ENCODE assay signal across 8 cellular contexts in the genomic region with DNA sequence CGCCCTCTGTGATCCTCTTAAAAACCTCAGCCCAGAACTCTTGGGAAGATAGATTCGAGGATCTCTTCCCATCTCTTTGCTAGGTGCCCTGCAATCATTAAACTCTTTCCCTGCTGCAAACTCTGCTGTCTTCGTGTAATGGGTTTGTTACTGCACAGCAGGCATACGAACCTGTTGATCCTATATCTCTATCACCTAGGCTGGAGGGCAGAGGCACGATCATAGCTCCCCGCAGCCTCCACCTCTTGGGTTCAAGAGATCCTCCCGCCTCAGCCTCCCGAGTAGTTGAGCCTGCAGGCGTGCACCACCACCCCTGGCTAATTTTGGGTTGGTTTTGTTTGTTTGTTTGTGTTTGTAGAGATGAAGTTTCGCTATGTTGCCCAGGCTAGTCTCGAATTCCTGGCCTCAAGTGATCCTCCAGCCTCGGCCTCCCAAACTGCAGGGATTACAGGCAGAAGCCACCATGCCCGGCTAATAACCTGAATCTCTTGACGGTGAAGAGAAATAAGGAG. TPM values are rescaled to one million over a fixed set of nuclear protein-coding genes. Genes with fewer than 3 reads are reported as not detected.
DNase-seq lines count a peak whose midpoint lies in the region; ATAC-seq and TF ChIP-seq lines count a peak whose summit lies in the region.

No MANE protein-coding gene starts in this region.

- DNase-seq in BJ (ENCODE audit: low read depth), result no peak
- DNase-seq in nephron progenitor cell, result no peak
- no peak for DNase-seq in SKM-1 (lab: John Stamatoyannopoulos, UW; ENCODE audit: unreplicated experiment)
- DNase-seq in AG08396 (ENCODE audit: low spot score), result no peak

- peak overlapping the region; percentile 72 for H3K9ac ChIP-seq in Loucy (ENCODE audit: low read depth, low read length, poor library complexity, severe bottlenecking)
- H3K9ac ChIP-seq in duodenal mucosa (ENCODE audit: low read depth in 1 of 2, low read length in 2 of 2), result peak overlapping the region; percentile 62 to 73

- CTCF ChIA-PET in BJ (lab: Yijun Ruan, JAX), result interaction anchor here (0.8 to 2.8 kb wide), 6 partner anchors 9 to 26 kb away, joined by 3 to 7 read pairs (median 4); no protein-coding TSS in a partner anchor

- peaks cover 8% of the 10 kb centered on the region for H3K4me1 Mint-ChIP-seq in nephron progenitor cell

- TF ChIP-seq CTCF in BJ (IDR thresholded peaks at IDR 0.05; ENCODE audit: insufficient read depth, low read depth, low read length) (no peak), Loucy (conservative IDR thresholded peaks at IDR 0.05; ENCODE audit: low read length) (no peak), nephron progenitor cell (IDR thresholded peaks at IDR 0.05) (no peak)

- H3K27ac Mint-ChIP-seq in nephron progenitor cell, result no peak overlapping the region

- peaks cover 21% of the 10 kb centered on the region for H3K27me3 Mint-ChIP-seq in nephron progenitor cell (ENCODE audit: low read depth, poor library complexity)

- peak overlapping the region; percentile 100 for H2AFZ ChIP-seq in Loucy (ENCODE audit: low read length)

- peak overlapping the region; percentile 92 for H3K4me3 Mint-ChIP-seq in nephron progenitor cell

- POLR2A ChIA-PET in BJ (lab: Charles Lee), result interaction anchor here (0.5 kb wide), 1 partner anchor 9 kb away, joined by 4 read pairs; no protein-coding TSS in a partner anchor

- no peaks in the 10 kb centered on the region for H3K9me3 Mint-ChIP-seq in nephron progenitor cell

- H4K20me1 ChIP-seq in Loucy (ENCODE audit: insufficient read depth, low read length, poor library complexity, severe bottlenecking), result no peaks in the 10 kb centered on the region

- peak overlapping the region; percentile 72 for H3K4me3 ChIP-seq in BJ (ENCODE audit: low read depth, low read length)
- peak overlapping the region; percentile 93 for H3K4me3 ChIP-seq in Loucy (ENCODE audit: low read length, poor library complexity, severe bottlenecking)
- H3K4me3 ChIP-seq in duodenal mucosa (ENCODE audit: low read depth in 1 of 2, low read length in 2 of 2), result peak overlapping the region; percentile 72 to 85

- H3K27me3 ChIP-seq in BJ (ENCODE audit: control insufficient read depth, insufficient read depth, low read length), result no peaks in the 10 kb centered on the region
- no peaks in the 10 kb centered on the region for H3K27me3 ChIP-seq in Loucy (ENCODE audit: insufficient read depth, low read length, poor library complexity, severe bottlenecking)
- H3K27me3 ChIP-seq in duodenal mucosa (ENCODE audit: control insufficient read depth in 1 of 2, insufficient read depth in 2 of 2, low read length in 2 of 2), result no peaks in the 10 kb centered on the region

- ATAC-seq in GM19023 (IDR thresholded peaks at IDR 0.05; ENCODE audit: unreplicated experiment) (no peak), HG02759 (IDR thresholded peaks at IDR 0.05; ENCODE audit: unreplicated experiment) (no peak)

- H3K9me3 ChIP-seq in Loucy (ENCODE audit: insufficient read depth, low read depth, low read length) (no peaks in the 10 kb centered on the region), duodenal mucosa (ENCODE audit: control insufficient read depth in 1 of 2, low read length in 2 of 2) (no peaks in the 10 kb centered on the region)

- peak overlapping the region; percentile 80 for H3K4me2 ChIP-seq in Loucy (ENCODE audit: low read depth, low read length, poor library complexity, severe bottlenecking)

- H3K36me3 Mint-ChIP-seq in nephron progenitor cell (ENCODE audit: low read depth), result peaks cover 6% of the 10 kb centered on the region

- H3K4me1 ChIP-seq in Loucy (ENCODE audit: insufficient read depth, low read length, poor library complexity, severe bottlenecking) (peaks cover 9% of the 10 kb centered on the region), duodenal mucosa (ENCODE audit: control insufficient read depth in 1 of 2, insufficient read depth in 2 of 2, low read length in 2 of 2) (peaks cover 4 to 7% of the 10 kb centered on the region in 2 donors)

- no peaks in the 10 kb centered on the region for H3K9me2 ChIP-seq in Loucy (replicated peaks; ENCODE audit: low read depth, low read length)

- no peaks in the 10 kb centered on the region for H3K79me2 ChIP-seq in Loucy (ENCODE audit: insufficient read depth, low read length)

- H3K27ac ChIP-seq in duodenal mucosa (ENCODE audit: low read depth, low read length), result peak overlapping the region; percentile 48

- H3K36me3 ChIP-seq in BJ (ENCODE audit: control insufficient read depth, insufficient read depth, low read length) (no peaks in the 10 kb centered on the region), Loucy (ENCODE audit: insufficient read depth, low read length) (no peaks in the 10 kb centered on the region), duodenal mucosa (ENCODE audit: control insufficient read depth in 1 of 2, insufficient read depth in 2 of 2, low read length in 2 of 2) (peaks cover 4 to 7% of the 10 kb centered on the region in 2 donors)

- no peaks in the 10 kb centered on the region for H3F3A ChIP-seq in Loucy (ENCODE audit: low read depth)

RNA-seq across cellular contexts. Expression of a gene that starts 0.5 kb away (rescaled TPM):
- 1.8 and 2.6 TPM in 2 replicates for polyA plus RNA-seq in BJ (2011; rRNA removed)
- polyA minus RNA-seq in BJ (2011; rRNA and poly(A)+ RNA removed), result 1.3 and 3.3 TPM in 2 replicates

RNA-seq across cellular contexts. Expression of a gene that starts 30.7 kb away (rescaled TPM):
- 0.15 and 0.17 TPM in 2 replicates for polyA plus RNA-seq in BJ (2011; rRNA removed)
- 0.28 and 0.36 TPM in 2 replicates for polyA minus RNA-seq in BJ (2011; rRNA and poly(A)+ RNA removed)
